11 cellular contexts compared by ENCODE assay signal in genomic region chr5:66558562-66558961, GRCh38. TPM values are rescaled to one million over a fixed set of nuclear protein-coding genes. Genes with fewer than 3 reads are reported as not detected.
DNase-seq lines count a peak whose midpoint lies in the region; ATAC-seq and TF ChIP-seq lines count a peak whose summit lies in the region.
"Had no signal": no experiment of that assay in that cellular context is flagged by ENCODE, and none has a peak within 500 bp of the region (broad histone marks: within the 10 kb centered on the region; RNA-seq: fewer than 3 reads in every experiment).

No MANE protein-coding gene starts in this region.

- H3K36me3 ChIP-seq in MM.1S (replicated peaks; ENCODE audit: insufficient read depth, low read length) (no peaks in the 10 kb centered on the region), smooth muscle cell (ENCODE audit: low read depth) (no peaks in the 10 kb centered on the region), body of pancreas (replicated peaks in 1 of 2; ENCODE audit: insufficient read depth in 1 of 2, low read depth in 2 of 2) (no peaks in the 10 kb centered on the region)

- intact Hi-C loops in CD4-positive, alpha-beta T cell (cut with DNase I, micrococcal nuclease): no loop called here
- intact Hi-C loops in body of pancreas (cut with DNase I): no loop called here

- TF ChIP-seq CTCF in MM.1S (IDR thresholded peaks at IDR 0.05; ENCODE audit: low read length) (no peak), smooth muscle cell (IDR thresholded peaks at IDR 0.05; ENCODE audit: borderline replicate concordance, insufficient read depth, poor library complexity, severe bottlenecking) (no peak), body of pancreas (IDR thresholded peaks at IDR 0.05) (no peak)
- no peak for TF ChIP-seq CTCF in CD4-positive, alpha-beta T cell (IDR thresholded peaks at IDR 0.05)

- 83% methylated on average over 3 of the region's 3 CpGs for WGBS in smooth muscle cell (ENCODE audit: low lambda C conversion rate)
- WGBS in body of pancreas, 2 donors: 90 to 96% methylated on average over 3 of the region's 3 CpGs

- H3K4me3 ChIP-seq in MM.1S (ENCODE audit: low read length) (no peak overlapping the region), smooth muscle cell (no peak overlapping the region), body of pancreas (no peak overlapping the region)
- H3K4me3 ChIP-seq: lung had no signal

- peak; percentile 20 for DNase-seq in stimulated activated CD4-positive, alpha-beta T cell treated with anti-CD3 and anti-CD28 coated beads, Interleukin-1b, Interleukin-23, amount 100 ng/mL, for 48 hours
- DNase-seq in stimulated activated CD4-positive, alpha-beta T cell treated with anti-CD3 and anti-CD28 coated beads, Interleukin-2, amount 100 ng/mL, for 48 hours: no peak
- DNase-seq in MM.1S (peak; percentile 88), smooth muscle cell (lab: John Stamatoyannopoulos, UW; ENCODE audit: unreplicated experiment) (no peak), NCI-H2196 (lab: John Stamatoyannopoulos, UW; ENCODE audit: unreplicated experiment) (no peak), body of pancreas (no peak)
- no peak for DNase-seq in CD4-positive, alpha-beta T cell
- DNase-seq: aorta, C1 segment of cervical spinal cord had no signal

- H3K4me2 ChIP-seq in MM.1S (ENCODE audit: low read depth, low read length) (peak overlapping the region; percentile 45; the same call in 1 of the 2 replicates), smooth muscle cell (no peak overlapping the region)

- POLR2A ChIA-PET in CD4-positive, alpha-beta T cell (lab: Charles Lee): no interaction called here

- H4K20me1 ChIP-seq in MM.1S (ENCODE audit: insufficient read depth, low read length): no peaks in the 10 kb centered on the region
- H4K20me1 ChIP-seq in smooth muscle cell (ENCODE audit: low read depth): no peaks in the 10 kb centered on the region

- H3K27me3 Mint-ChIP-seq in CD4-positive, alpha-beta T cell: no peaks in the 10 kb centered on the region

- peaks cover 23% of the 10 kb centered on the region for H3K4me1 ChIP-seq in MM.1S (ENCODE audit: low read length)
- H3K4me1 ChIP-seq in smooth muscle cell (ENCODE audit: low read depth): no peaks in the 10 kb centered on the region
- no peaks in the 10 kb centered on the region for H3K4me1 ChIP-seq in body of pancreas

- H3K9me3 Mint-ChIP-seq in CD4-positive, alpha-beta T cell: peaks cover 3% of the 10 kb centered on the region

- no peaks in the 10 kb centered on the region for H3K9me2 ChIP-seq in MM.1S (replicated peaks; ENCODE audit: insufficient read depth, low read length)

- no peaks in the 10 kb centered on the region for H3K27me3 ChIP-seq in MM.1S (replicated peaks; ENCODE audit: insufficient read depth, low read length)
- no peaks in the 10 kb centered on the region for H3K27me3 ChIP-seq in smooth muscle cell (ENCODE audit: low read depth)
- no peaks in the 10 kb centered on the region for H3K27me3 ChIP-seq in CD4-positive, alpha-beta T cell (ENCODE audit: control insufficient read depth, insufficient read depth, low read length)
- no peaks in the 10 kb centered on the region for H3K27me3 ChIP-seq in body of pancreas

- no peaks in the 10 kb centered on the region for H3K36me3 Mint-ChIP-seq in CD4-positive, alpha-beta T cell (ENCODE audit: low read depth)

- ATAC-seq in GM21786 (IDR thresholded peaks at IDR 0.05; ENCODE audit: unreplicated experiment) (peak; percentile 49), body of pancreas (no peak)
- no peak for ATAC-seq in CD4-positive, alpha-beta T cell (ENCODE audit: poor library complexity)

- CTCF ChIA-PET in CD4-positive, alpha-beta T cell (lab: Charles Lee): no interaction called here

- no peak for TF ChIP-seq POLR2A in body of pancreas (IDR thresholded peaks at IDR 0.05)

- H3K4me3 Mint-ChIP-seq in CD4-positive, alpha-beta T cell: no peak overlapping the region

- H2AFZ ChIP-seq in MM.1S (ENCODE audit: low read length): 0 out of 2 replicates have a peak overlapping the region, but pooled peaks have one; percentile 8
- no peak overlapping the region for H2AFZ ChIP-seq in smooth muscle cell (ENCODE audit: low read depth)

- H3K79me2 ChIP-seq in MM.1S (ENCODE audit: low read length) (no peaks in the 10 kb centered on the region), smooth muscle cell (ENCODE audit: low read depth) (no peaks in the 10 kb centered on the region)

- H3F3A ChIP-seq in MM.1S (ENCODE audit: insufficient read depth, low read length) (peaks cover 14% of the 10 kb centered on the region), smooth muscle cell (ENCODE audit: low read depth) (no peaks in the 10 kb centered on the region)

- H3K4me1 Mint-ChIP-seq in CD4-positive, alpha-beta T cell (ENCODE audit: low read depth): no peaks in the 10 kb centered on the region

- H3K27ac ChIP-seq in MM.1S (ENCODE audit: low read length) (peak overlapping the region; percentile 74), smooth muscle cell (ENCODE audit: low read depth) (no peak overlapping the region), body of pancreas (no peak overlapping the region)
- H3K27ac ChIP-seq in CD4-positive, alpha-beta T cell (ENCODE audit: low read depth, low read length): no peak overlapping the region

- peak overlapping the region; percentile 30; the same call in 1 of the 2 replicates for H3K9ac ChIP-seq in MM.1S (ENCODE audit: low read length)
- H3K9ac ChIP-seq in smooth muscle cell (ENCODE audit: low read depth): no peak overlapping the region

- no peak overlapping the region for H3K27ac Mint-ChIP-seq in CD4-positive, alpha-beta T cell

- no peaks in the 10 kb centered on the region for H3K9me3 ChIP-seq in MM.1S (replicated peaks; ENCODE audit: insufficient read depth, low read length)
- no peaks in the 10 kb centered on the region for H3K9me3 ChIP-seq in smooth muscle cell (replicated peaks; ENCODE audit: low read depth)
- H3K9me3 ChIP-seq in CD4-positive, alpha-beta T cell (ENCODE audit: control insufficient read depth, low read length): peaks cover 5% of the 10 kb centered on the region
- H3K9me3 ChIP-seq in body of pancreas: no peaks in the 10 kb centered on the region

RNA-seq across cellular contexts. Expression of gene MAST4, which starts 37.6 kb away (rescaled TPM):
- total RNA-seq in smooth muscle cell: 19.1 and 24.0 TPM in 2 replicates
- polyA plus RNA-seq in smooth muscle cell: 6.3 and 12.2 TPM in 2 replicates
- total RNA-seq in CD4-positive, alpha-beta T cell: 10 to 100 TPM; 21.3 to 21.6 TPM
- 10 to 100 TPM; 17.9 to 29.7 TPM for total RNA-seq in body of pancreas

Comparison
In these comparisons a context has a peak if more than half of its experiments do, and no peak if none do; other contexts are left out.
1. DNase-seq: peak in stimulated activated CD4-positive, alpha-beta T cell treated with anti-CD3 and anti-CD28 coated beads, Interleukin-1b, Interleukin-23, amount 100 ng/mL, for 48 hours (single experiment) and MM.1S (single experiment); none in stimulated activated CD4-positive, alpha-beta T cell treated with anti-CD3 and anti-CD28 coated beads, Interleukin-2, amount 100 ng/mL, for 48 hours (0 of 2), smooth muscle cell (single experiment), CD4-positive, alpha-beta T cell (0 of 10), NCI-H2196 (single experiment) and body of pancreas (0 of 4).